ENCODE assay signal across 18 cellular contexts in the genomic region with DNA sequence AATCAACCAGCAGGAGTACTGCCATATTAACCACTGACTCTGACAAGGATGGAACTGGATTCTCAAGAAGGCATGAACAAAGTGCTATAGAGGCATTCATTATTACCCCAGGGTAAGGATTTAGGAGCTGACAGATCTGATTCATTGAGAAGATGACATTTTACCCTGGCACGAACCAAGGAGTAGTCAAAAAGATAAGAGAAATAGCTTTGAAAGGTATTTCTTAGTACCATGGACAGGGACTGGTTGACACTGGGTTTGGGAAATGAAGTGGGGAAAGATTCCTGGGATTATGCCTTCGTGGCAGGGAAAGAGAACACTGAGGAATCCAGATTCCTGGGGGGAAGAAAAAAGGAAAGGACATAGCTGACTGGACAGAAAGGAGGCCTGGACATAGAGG. TPM values are rescaled to one million over a fixed set of nuclear protein-coding genes. Genes with fewer than 3 reads are reported as not detected.
"Had no signal": no experiment of that assay in that cellular context is flagged by ENCODE, and none has a peak within 500 bp of the region (broad histone marks: within the 10 kb centered on the region; RNA-seq: fewer than 3 reads in every experiment).

No MANE protein-coding gene starts in this region.

- ATAC-seq: foreskin keratinocyte; natural killer cell treated with Interleukin-12 subunit alpha and Interleukin-12 subunit beta and Interleukin-15 and Interleukin-18, amount 100 ng/mL, for 72 hours; stimulated activated naive CD8-positive, alpha-beta T cell treated with anti-CD3 and anti-CD28 coated beads, Interleukin-15, Interleukin-2, amounts not matched to agents 100 U/mL and 50 U/mL, for 24 hours had no signal

- H3K9me3 ChIP-seq: esophagus squamous epithelium had no signal

- H3K4me1 ChIP-seq: foreskin keratinocyte had no signal

- DNase-seq: activated CD4-positive, alpha-beta T cell treated with anti-CD3 and anti-CD28 coated beads, Interleukin-2, amount 10 ng/mL, durations not matched to agents 7 days and 5 days; activated CD8-positive, alpha-beta memory T cell treated with anti-CD3 and anti-CD28 coated beads for 24 hours; activated gamma-delta T cell treated with Interleukin-2 at 50 U/mL for 16 hours; cortex of kidney; effector CD4-positive, alpha-beta T cell; esophagus squamous epithelium; foreskin keratinocyte; glutamatergic neuron; immature natural killer cell; nucleus accumbens; posterior cingulate gyrus; retina; stimulated activated CD4-positive, alpha-beta T cell treated with anti-CD3 and anti-CD28 coated beads, Interleukin-4, amount 100 ng/mL, for 4 hours; stimulated activated CD8-positive, alpha-beta memory T cell treated with anti-CD3 and anti-CD28 coated beads, Interleukin-4, amount 100 ng/mL, for 48 hours; stimulated activated naive CD8-positive, alpha-beta T cell treated with anti-CD3 and anti-CD28 coated beads, Interleukin-15, Interleukin-2, amounts not matched to agents 100 U/mL and 50 U/mL, for 24 hours; trophoblast cell had no signal

- H3K4me3 ChIP-seq: esophagus squamous epithelium had no signal

- H3K9me3 Mint-ChIP-seq: activated CD4-positive, alpha-beta T cell treated with anti-CD3 and anti-CD28 coated beads, Interleukin-2, amount 10 ng/mL, durations not matched to agents 7 days and 5 days; immature natural killer cell; natural killer cell treated with Interleukin-12 subunit alpha and Interleukin-12 subunit beta and Interleukin-15 and Interleukin-18, amount 100 ng/mL, for 72 hours had no signal

- H3K27ac Mint-ChIP-seq: activated CD4-positive, alpha-beta T cell treated with anti-CD3 and anti-CD28 coated beads, Interleukin-2, amount 10 ng/mL, durations not matched to agents 7 days and 5 days; activated naive CD8-positive, alpha-beta T cell; immature natural killer cell; natural killer cell treated with Interleukin-12 subunit alpha and Interleukin-12 subunit beta and Interleukin-15 and Interleukin-18, amount 100 ng/mL, for 72 hours had no signal

- H3K27ac ChIP-seq: esophagus squamous epithelium, foreskin keratinocyte had no signal

- H3K36me3 Mint-ChIP-seq: activated naive CD8-positive, alpha-beta T cell; immature natural killer cell; natural killer cell treated with Interleukin-12 subunit alpha and Interleukin-12 subunit beta and Interleukin-15 and Interleukin-18, amount 100 ng/mL, for 72 hours had no signal

- H3K36me3 ChIP-seq: esophagus squamous epithelium had no signal

- H3K4me3 Mint-ChIP-seq: activated CD4-positive, alpha-beta T cell treated with anti-CD3 and anti-CD28 coated beads, Interleukin-2, amount 10 ng/mL, durations not matched to agents 7 days and 5 days; activated naive CD8-positive, alpha-beta T cell; immature natural killer cell; natural killer cell treated with Interleukin-12 subunit alpha and Interleukin-12 subunit beta and Interleukin-15 and Interleukin-18, amount 100 ng/mL, for 72 hours had no signal

RNA-seq across cellular contexts. Expression of a gene that starts 21.4 kb away (rescaled TPM):
- polyA plus RNA-seq: immature natural killer cell had no signal
